In genomic region chr9:75274781-75275180, GRCh38 we compare ENCODE assay signal across 7 cellular contexts.
"Had no signal": no experiment of that assay in that cellular context is flagged by ENCODE, and none has a peak within 500 bp of the region (broad histone marks: within the 10 kb centered on the region; RNA-seq: fewer than 3 reads in every experiment).

No MANE protein-coding gene starts in this region.

- FAIRE-seq: H1, H54, HTR-8/SVneo had no signal

- H3K4me3 ChIP-seq: GM23338 had no signal

- DNase-seq: H9, HCEC 1CT, KBM-7 had no signal

- ATAC-seq: GM23338 had no signal
